ENCODE assay signal across 9 cellular contexts in genomic region chr16:78048319-78048718, GRCh38. TPM values are rescaled to one million over a fixed set of nuclear protein-coding genes. Genes with fewer than 3 reads are reported as not detected.
"Had no signal": no experiment of that assay in that cellular context is flagged by ENCODE, and none has a peak within 500 bp of the region (broad histone marks: within the 10 kb centered on the region; RNA-seq: fewer than 3 reads in every experiment).

No MANE protein-coding gene starts in this region.

- H3K27ac ChIP-seq: GM23248 had no signal

- H3K9ac ChIP-seq: GM23248 had no signal

- H3K4me2 ChIP-seq: GM23338 had no signal

- ATAC-seq: GM23338, HCT116 had no signal

- DNase-seq: GM23248, GOT3, H7, H9, HCEC 1CT, HFFc6 had no signal

- H3K4me3 ChIP-seq: GM23248, GM23338 had no signal

- H2AFZ ChIP-seq: GM23248, GM23338 had no signal

RNA-seq across cellular contexts. Expression of gene CLEC3A, which starts 26.0 kb away (rescaled TPM):
- polyA plus RNA-seq: GM23248, GM23338, H1 had no signal
